ENCODE assay signal across 8 cellular contexts in the genomic region with DNA sequence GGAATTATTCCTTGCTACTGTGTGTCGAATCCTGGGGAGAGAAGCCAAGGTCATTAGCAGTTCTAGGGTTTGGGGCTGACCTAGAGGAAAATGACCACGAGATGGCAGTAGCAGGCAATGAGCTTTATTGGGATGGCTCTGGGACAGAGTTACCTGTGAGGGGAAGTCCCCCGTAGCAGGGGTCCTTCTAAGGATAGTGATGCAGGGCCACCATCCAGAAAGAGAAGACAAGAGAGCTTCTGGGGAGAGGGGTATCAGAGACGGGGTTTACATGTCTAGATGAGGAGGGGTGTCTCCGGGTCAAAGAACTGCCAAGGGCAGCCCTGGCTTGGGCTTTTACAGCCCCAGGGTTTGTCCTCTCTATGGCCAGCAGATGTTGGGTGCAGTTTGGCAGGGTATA. TPM values are rescaled to one million over a fixed set of nuclear protein-coding genes. Genes with fewer than 3 reads are reported as not detected.
DNase-seq lines count a peak whose midpoint lies in the region; ATAC-seq and TF ChIP-seq lines count a peak whose summit lies in the region.

No MANE protein-coding gene starts in this region.

- peak; percentile 69 for DNase-seq in CD1c-positive myeloid dendritic cell (ENCODE audit: extremely low spot score)
- peak; percentile 74 for DNase-seq in HEK293T (ENCODE audit: extremely low spot score)
- DNase-seq in NCI-H526 treated with DMSO at 0.1 percent for 48 hours (lab: John Stamatoyannopoulos, UW): peak; percentile 38
- peak; percentile 15 for DNase-seq in activated T-helper 1 cell treated with anti-CD3 and anti-CD28 coated beads, Interleukin-12 subunit alpha, Interleukin-12 subunit beta, Interleukin-2, Interleukin-4 antibody, amounts not matched to agents 30 ng/mL and 10 ng/mL and 1 ng/mL, durations not matched to agents 14 hours and 24 hours and 36 hours (ENCODE audit: low spot score)
- DNase-seq in glomerular visceral epithelial cell (ENCODE audit: extremely low spot score): peak; percentile 57
- peak; percentile 78 for DNase-seq in pons (ENCODE audit: low spot score)
- DNase-seq in T-helper 9 cell: no peak

- CTCF ChIA-PET in HEK293T (lab: Yijun Ruan, JAX): interaction anchor here (0.6 to 2.5 kb wide), 19 partner anchors 10 to 156 kb away, joined by 3 to 51 read pairs (median 4); a partner anchor contains a TSS

- peaks cover 8% of the 10 kb centered on the region for H3K27me3 Mint-ChIP-seq in activated T-helper 1 cell treated with anti-CD3 and anti-CD28 coated beads, Interleukin-12 subunit alpha, Interleukin-12 subunit beta, Interleukin-2, Interleukin-4 antibody, amounts not matched to agents 30 ng/mL and 10 ng/mL and 1 ng/mL, durations not matched to agents 14 hours and 24 hours and 36 hours (ENCODE audit: insufficient read depth)

- intact Hi-C loops in activated T-helper 1 cell treated with anti-CD3 and anti-CD28 coated beads, Interleukin-12 subunit alpha, Interleukin-12 subunit beta, Interleukin-2, Interleukin-4 antibody, amounts not matched to agents 30 ng/mL and 10 ng/mL and 1 ng/mL, durations not matched to agents 14 hours and 24 hours and 36 hours (cut with micrococcal nuclease): loop anchor here (1.0 to 10.0 kb wide), 5 partner anchors 60 to 352 kb away; a partner anchor contains a TSS

- POLR2A ChIA-PET in HEK293T (lab: Yijun Ruan, JAX): interaction anchor here (0.8 to 3.4 kb wide), 5 partner anchors 10 to 66 kb away, joined by 3 to 15 read pairs (median 7); a partner anchor contains a TSS

- no peak overlapping the region for H3K27ac Mint-ChIP-seq in activated T-helper 1 cell treated with anti-CD3 and anti-CD28 coated beads, Interleukin-12 subunit alpha, Interleukin-12 subunit beta, Interleukin-2, Interleukin-4 antibody, amounts not matched to agents 30 ng/mL and 10 ng/mL and 1 ng/mL, durations not matched to agents 14 hours and 24 hours and 36 hours

- no peaks in the 10 kb centered on the region for H3K9me3 Mint-ChIP-seq in activated T-helper 1 cell treated with anti-CD3 and anti-CD28 coated beads, Interleukin-12 subunit alpha, Interleukin-12 subunit beta, Interleukin-2, Interleukin-4 antibody, amounts not matched to agents 30 ng/mL and 10 ng/mL and 1 ng/mL, durations not matched to agents 14 hours and 24 hours and 36 hours

- no peak overlapping the region for H3K4me3 Mint-ChIP-seq in activated T-helper 1 cell treated with anti-CD3 and anti-CD28 coated beads, Interleukin-12 subunit alpha, Interleukin-12 subunit beta, Interleukin-2, Interleukin-4 antibody, amounts not matched to agents 30 ng/mL and 10 ng/mL and 1 ng/mL, durations not matched to agents 14 hours and 24 hours and 36 hours

- H3K4me1 Mint-ChIP-seq in activated T-helper 1 cell treated with anti-CD3 and anti-CD28 coated beads, Interleukin-12 subunit alpha, Interleukin-12 subunit beta, Interleukin-2, Interleukin-4 antibody, amounts not matched to agents 30 ng/mL and 10 ng/mL and 1 ng/mL, durations not matched to agents 14 hours and 24 hours and 36 hours (ENCODE audit: low read depth): peaks cover 46% of the 10 kb centered on the region

- no peaks in the 10 kb centered on the region for H3K36me3 Mint-ChIP-seq in activated T-helper 1 cell treated with anti-CD3 and anti-CD28 coated beads, Interleukin-12 subunit alpha, Interleukin-12 subunit beta, Interleukin-2, Interleukin-4 antibody, amounts not matched to agents 30 ng/mL and 10 ng/mL and 1 ng/mL, durations not matched to agents 14 hours and 24 hours and 36 hours (ENCODE audit: low read depth)

- ATAC-seq in GM18520 (IDR thresholded peaks at IDR 0.05; ENCODE audit: unreplicated experiment): no peak

TF ChIP-seq in HEK293T, 16 proteins besides CTCF, POLR2A, EP300 and RAD21:
- no peak for TF ChIP-seq SP1 (IDR thresholded peaks at IDR 0.05)
- no peak for TF ChIP-seq L3MBTL2 (conservative IDR thresholded peaks at IDR 0.05)
- TF ChIP-seq ARNT (IDR thresholded peaks at IDR 0.05): no peak
- no peak for TF ChIP-seq LEF1 (IDR thresholded peaks at IDR 0.05; ENCODE audit: borderline replicate concordance)
- no peak for TF ChIP-seq HDGF (IDR thresholded peaks at IDR 0.05; ENCODE audit: borderline replicate concordance)
- no peak for TF ChIP-seq ELF4 (IDR thresholded peaks at IDR 0.05)
- TF ChIP-seq FOXM1 (IDR thresholded peaks at IDR 0.05; ENCODE audit: borderline replicate concordance): no peak
- no peak for TF ChIP-seq TARDBP (IDR thresholded peaks at IDR 0.05)
- no peak for TF ChIP-seq BHLHE40 (IDR thresholded peaks at IDR 0.05; ENCODE audit: borderline replicate concordance)
- TF ChIP-seq, protein P1, sequence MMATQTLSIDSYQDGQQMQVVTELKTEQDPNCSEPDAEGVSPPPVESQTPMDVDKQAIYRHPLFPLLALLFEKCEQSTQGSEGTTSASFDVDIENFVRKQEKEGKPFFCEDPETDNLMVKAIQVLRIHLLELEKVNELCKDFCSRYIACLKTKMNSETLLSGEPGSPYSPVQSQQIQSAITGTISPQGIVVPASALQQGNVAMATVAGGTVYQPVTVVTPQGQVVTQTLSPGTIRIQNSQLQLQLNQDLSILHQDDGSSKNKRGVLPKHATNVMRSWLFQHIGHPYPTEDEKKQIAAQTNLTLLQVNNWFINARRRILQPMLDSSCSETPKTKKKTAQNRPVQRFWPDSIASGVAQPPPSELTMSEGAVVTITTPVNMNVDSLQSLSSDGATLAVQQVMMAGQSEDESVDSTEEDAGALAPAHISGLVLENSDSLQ (IDR thresholded peaks at IDR 0.05): no peak

RNA-seq across cellular contexts. Expression of a gene that starts 6.4 kb away (rescaled TPM):
- total RNA-seq in activated T-helper 1 cell treated with anti-CD3 and anti-CD28 coated beads, Interleukin-12 subunit alpha, Interleukin-12 subunit beta, Interleukin-2, Interleukin-4 antibody, amounts not matched to agents 30 ng/mL and 10 ng/mL and 1 ng/mL, durations not matched to agents 14 hours and 24 hours and 36 hours: not detected in 2 replicates

RNA-seq across cellular contexts. Expression of a gene that starts 11.6 kb away (rescaled TPM):
- total RNA-seq in activated T-helper 1 cell treated with anti-CD3 and anti-CD28 coated beads, Interleukin-12 subunit alpha, Interleukin-12 subunit beta, Interleukin-2, Interleukin-4 antibody, amounts not matched to agents 30 ng/mL and 10 ng/mL and 1 ng/mL, durations not matched to agents 14 hours and 24 hours and 36 hours: 186 and 195 TPM in 2 replicates

RNA-seq across cellular contexts. Expression of a gene that starts 17.5 kb away (rescaled TPM):
- not detected in 2 replicates for total RNA-seq in activated T-helper 1 cell treated with anti-CD3 and anti-CD28 coated beads, Interleukin-12 subunit alpha, Interleukin-12 subunit beta, Interleukin-2, Interleukin-4 antibody, amounts not matched to agents 30 ng/mL and 10 ng/mL and 1 ng/mL, durations not matched to agents 14 hours and 24 hours and 36 hours
